ENCODE assay signal across 1 cellular context in the genomic region with DNA sequence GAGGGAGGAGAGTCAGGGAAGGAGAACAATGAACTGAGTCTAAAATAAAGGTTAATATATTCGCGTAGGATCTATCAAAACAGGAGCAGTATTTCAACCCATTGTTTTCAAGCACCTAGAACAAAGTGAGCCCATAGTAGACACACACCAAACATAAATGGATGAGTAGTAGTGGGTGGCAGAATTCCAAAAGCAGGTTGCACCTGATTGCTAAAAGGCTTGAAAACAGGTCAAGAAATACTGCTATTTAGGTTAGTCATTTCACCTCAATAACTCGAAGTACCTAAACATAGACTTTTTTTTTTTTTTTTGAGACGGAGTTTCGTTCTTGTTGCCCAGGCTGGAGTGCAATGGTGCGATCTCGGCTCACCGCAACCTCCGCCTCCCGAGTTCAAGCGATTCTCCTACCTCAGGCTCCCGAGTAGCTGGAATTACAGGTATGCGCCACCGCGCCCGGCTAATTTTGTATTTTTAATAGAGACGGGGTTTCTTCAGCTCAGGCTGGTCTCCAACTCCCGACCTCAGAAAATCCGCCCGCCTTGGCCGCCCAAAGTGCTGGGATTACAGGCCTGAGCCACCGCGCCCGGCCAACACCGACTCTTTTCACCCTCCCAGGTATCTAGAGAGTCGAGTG.
TF ChIP-seq lines count a peak whose summit lies in the region.

No MANE protein-coding gene starts in this region.

TF ChIP-seq in GM23338, 12 proteins besides CTCF, POLR2A, EP300 and RAD21 (continued from another document):
- no peak for TF ChIP-seq ETS1 (IDR thresholded peaks at IDR 0.05)
- TF ChIP-seq JUNB (IDR thresholded peaks at IDR 0.05; ENCODE audit: unreplicated experiment), result no peak
- TF ChIP-seq, protein P1, sequence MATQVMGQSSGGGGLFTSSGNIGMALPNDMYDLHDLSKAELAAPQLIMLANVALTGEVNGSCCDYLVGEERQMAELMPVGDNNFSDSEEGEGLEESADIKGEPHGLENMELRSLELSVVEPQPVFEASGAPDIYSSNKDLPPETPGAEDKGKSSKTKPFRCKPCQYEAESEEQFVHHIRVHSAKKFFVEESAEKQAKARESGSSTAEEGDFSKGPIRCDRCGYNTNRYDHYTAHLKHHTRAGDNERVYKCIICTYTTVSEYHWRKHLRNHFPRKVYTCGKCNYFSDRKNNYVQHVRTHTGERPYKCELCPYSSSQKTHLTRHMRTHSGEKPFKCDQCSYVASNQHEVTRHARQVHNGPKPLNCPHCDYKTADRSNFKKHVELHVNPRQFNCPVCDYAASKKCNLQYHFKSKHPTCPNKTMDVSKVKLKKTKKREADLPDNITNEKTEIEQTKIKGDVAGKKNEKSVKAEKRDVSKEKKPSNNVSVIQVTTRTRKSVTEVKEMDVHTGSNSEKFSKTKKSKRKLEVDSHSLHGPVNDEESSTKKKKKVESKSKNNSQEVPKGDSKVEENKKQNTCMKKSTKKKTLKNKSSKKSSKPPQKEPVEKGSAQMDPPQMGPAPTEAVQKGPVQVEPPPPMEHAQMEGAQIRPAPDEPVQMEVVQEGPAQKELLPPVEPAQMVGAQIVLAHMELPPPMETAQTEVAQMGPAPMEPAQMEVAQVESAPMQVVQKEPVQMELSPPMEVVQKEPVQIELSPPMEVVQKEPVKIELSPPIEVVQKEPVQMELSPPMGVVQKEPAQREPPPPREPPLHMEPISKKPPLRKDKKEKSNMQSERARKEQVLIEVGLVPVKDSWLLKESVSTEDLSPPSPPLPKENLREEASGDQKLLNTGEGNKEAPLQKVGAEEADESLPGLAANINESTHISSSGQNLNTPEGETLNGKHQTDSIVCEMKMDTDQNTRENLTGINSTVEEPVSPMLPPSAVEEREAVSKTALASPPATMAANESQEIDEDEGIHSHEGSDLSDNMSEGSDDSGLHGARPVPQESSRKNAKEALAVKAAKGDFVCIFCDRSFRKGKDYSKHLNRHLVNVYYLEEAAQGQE (IDR thresholded peaks at IDR 0.05; ENCODE audit: unreplicated experiment), result no peak
- no peak for TF ChIP-seq CREB1 (CRISPR knock-in tag; IDR thresholded peaks at IDR 0.05; ENCODE audit: low read depth)
- TF ChIP-seq ZNF331 (CRISPR knock-in tag; IDR thresholded peaks at IDR 0.05; ENCODE audit: low read depth), result no peak
- no peak for TF ChIP-seq ZNF114 (CRISPR knock-in tag; IDR thresholded peaks at IDR 0.05)
- TF ChIP-seq NANOG (IDR thresholded peaks at IDR 0.05; ENCODE audit: borderline replicate concordance), result no peak
